ENCODE assay signal across 9 cellular contexts in genomic region chr1:114671011-114671938, GRCh38. TPM values are rescaled to one million over a fixed set of nuclear protein-coding genes. Genes with fewer than 3 reads are reported as not detected.
DNase-seq lines count a peak whose midpoint lies in the region; ATAC-seq and TF ChIP-seq lines count a peak whose summit lies in the region.
"Had no signal": no experiment of that assay in that cellular context is flagged by ENCODE, and none has a peak within 500 bp of the region (broad histone marks: within the 10 kb centered on the region; RNA-seq: fewer than 3 reads in every experiment).

No MANE protein-coding gene starts in this region.

- H3K4me2 ChIP-seq in OCI-LY1 (ENCODE audit: low read length) (no peak overlapping the region), smooth muscle cell (peak overlapping the region; percentile 87)

- peaks cover 10% of the 10 kb centered on the region for H3K4me1 Mint-ChIP-seq in activated CD8-positive, alpha-beta T cell treated with anti-CD3 and anti-CD28 coated beads for 36 hours (ENCODE audit: low read depth)
- H3K4me1 Mint-ChIP-seq in activated CD8-positive, alpha-beta T cell treated with anti-CD3 and anti-CD28 coated beads, Interleukin-2, amount 10 ng/mL, durations not matched to agents 7 days and 5 days (ENCODE audit: low read depth), result peaks cover 13% of the 10 kb centered on the region
- peaks cover 14% of the 10 kb centered on the region for H3K4me1 Mint-ChIP-seq in activated T-cell treated with anti-CD3 and anti-CD28 coated beads, Interleukin-2, amount 50 U/mL, for 24 hours (ENCODE audit: low read depth)

- H3K9me2 ChIP-seq in OCI-LY1 (ENCODE audit: low read depth, low read length), result no peaks in the 10 kb centered on the region

- H2AFZ ChIP-seq in OCI-LY1 (ENCODE audit: low read length) (no peak overlapping the region), smooth muscle cell (ENCODE audit: low read depth) (no peak overlapping the region)

- peaks cover 18% of the 10 kb centered on the region for H3K4me1 ChIP-seq in OCI-LY1 (ENCODE audit: insufficient read depth, low read length, severe bottlenecking)
- peaks cover 5% of the 10 kb centered on the region for H3K4me1 ChIP-seq in endocrine pancreas (ENCODE audit: control insufficient read depth, insufficient read depth, low read length)
- no peaks in the 10 kb centered on the region for H3K4me1 ChIP-seq in smooth muscle cell (ENCODE audit: low read depth)

- H3F3A ChIP-seq in OCI-LY1 (ENCODE audit: insufficient read depth, low read length) (no peaks in the 10 kb centered on the region), smooth muscle cell (ENCODE audit: low read depth) (no peaks in the 10 kb centered on the region)

- H3K9ac ChIP-seq in OCI-LY1 (ENCODE audit: low read length), result no peak overlapping the region
- H3K9ac ChIP-seq in endocrine pancreas (ENCODE audit: control insufficient read depth, insufficient read depth, low read length), result no peak overlapping the region
- no peak overlapping the region for H3K9ac ChIP-seq in smooth muscle cell (ENCODE audit: low read depth)

- intact Hi-C loops in activated CD8-positive, alpha-beta T cell treated with anti-CD3 and anti-CD28 coated beads for 36 hours (cut with micrococcal nuclease), result no loop called here

- no peak overlapping the region for H3K4me3 Mint-ChIP-seq in activated CD8-positive, alpha-beta T cell treated with anti-CD3 and anti-CD28 coated beads for 36 hours
- H3K4me3 Mint-ChIP-seq in activated CD8-positive, alpha-beta T cell treated with anti-CD3 and anti-CD28 coated beads, Interleukin-2, amount 10 ng/mL, durations not matched to agents 7 days and 5 days, result no peak overlapping the region
- no peak overlapping the region for H3K4me3 Mint-ChIP-seq in activated T-cell treated with anti-CD3 and anti-CD28 coated beads, Interleukin-2, amount 50 U/mL, for 24 hours

- H3K36me3 ChIP-seq in OCI-LY1 (ENCODE audit: insufficient read depth, low read length), result no peaks in the 10 kb centered on the region
- no peaks in the 10 kb centered on the region for H3K36me3 ChIP-seq in endocrine pancreas (ENCODE audit: control insufficient read depth, insufficient read depth, low read length)
- no peaks in the 10 kb centered on the region for H3K36me3 ChIP-seq in smooth muscle cell (ENCODE audit: low read depth)

- no peaks in the 10 kb centered on the region for H3K79me2 ChIP-seq in OCI-LY1 (ENCODE audit: insufficient read depth, low read length)
- peaks cover 9% of the 10 kb centered on the region for H3K79me2 ChIP-seq in smooth muscle cell (ENCODE audit: low read depth)

- H3K27me3 Mint-ChIP-seq in activated CD8-positive, alpha-beta T cell treated with anti-CD3 and anti-CD28 coated beads for 36 hours, result peaks cover 7% of the 10 kb centered on the region
- peaks cover 19% of the 10 kb centered on the region for H3K27me3 Mint-ChIP-seq in activated CD8-positive, alpha-beta T cell treated with anti-CD3 and anti-CD28 coated beads, Interleukin-2, amount 10 ng/mL, durations not matched to agents 7 days and 5 days (ENCODE audit: low read depth)
- H3K27me3 Mint-ChIP-seq in activated T-cell treated with anti-CD3 and anti-CD28 coated beads, Interleukin-2, amount 50 U/mL, for 24 hours, result peaks cover 12% of the 10 kb centered on the region

- peak; percentile 55 for TF ChIP-seq CTCF in activated CD8-positive, alpha-beta T cell treated with anti-CD3 and anti-CD28 coated beads for 36 hours (IDR thresholded peaks at IDR 0.05)
- TF ChIP-seq CTCF in OCI-LY1 (IDR thresholded peaks at IDR 0.05; ENCODE audit: low read length), result peak; percentile 52
- TF ChIP-seq CTCF in smooth muscle cell (IDR thresholded peaks at IDR 0.05; ENCODE audit: borderline replicate concordance, insufficient read depth, poor library complexity, severe bottlenecking), result peak; percentile 40

- no peak overlapping the region for H3K27ac Mint-ChIP-seq in activated CD8-positive, alpha-beta T cell treated with anti-CD3 and anti-CD28 coated beads for 36 hours
- H3K27ac Mint-ChIP-seq in activated CD8-positive, alpha-beta T cell treated with anti-CD3 and anti-CD28 coated beads, Interleukin-2, amount 10 ng/mL, durations not matched to agents 7 days and 5 days, result no peak overlapping the region
- no peak overlapping the region for H3K27ac Mint-ChIP-seq in activated T-cell treated with anti-CD3 and anti-CD28 coated beads, Interleukin-2, amount 50 U/mL, for 24 hours

- no peaks in the 10 kb centered on the region for H3K36me3 Mint-ChIP-seq in activated CD8-positive, alpha-beta T cell treated with anti-CD3 and anti-CD28 coated beads for 36 hours (ENCODE audit: low read depth)
- no peaks in the 10 kb centered on the region for H3K36me3 Mint-ChIP-seq in activated CD8-positive, alpha-beta T cell treated with anti-CD3 and anti-CD28 coated beads, Interleukin-2, amount 10 ng/mL, durations not matched to agents 7 days and 5 days (ENCODE audit: low read depth)
- H3K36me3 Mint-ChIP-seq in activated T-cell treated with anti-CD3 and anti-CD28 coated beads, Interleukin-2, amount 50 U/mL, for 24 hours (ENCODE audit: low read depth), result peaks cover 2% of the 10 kb centered on the region

- H3K4me3 ChIP-seq in OCI-LY1 (ENCODE audit: low read depth, low read length, poor library complexity, severe bottlenecking), result no peak overlapping the region
- peak overlapping the region; percentile 26 for H3K4me3 ChIP-seq in endocrine pancreas (ENCODE audit: control insufficient read depth, insufficient read depth, low read length)
- peak overlapping the region; percentile 69 for H3K4me3 ChIP-seq in smooth muscle cell

- ATAC-seq in activated CD8-positive, alpha-beta T cell treated with anti-CD3 and anti-CD28 coated beads for 36 hours, result no peak
- ATAC-seq in activated CD8-positive, alpha-beta T cell treated with anti-CD3 and anti-CD28 coated beads, Interleukin-2, amount 10 ng/mL, durations not matched to agents 7 days and 5 days, result no peak
- no peak for ATAC-seq in HG03175 (IDR thresholded peaks at IDR 0.05; ENCODE audit: unreplicated experiment)

- no peak for DNase-seq in activated CD8-positive, alpha-beta T cell treated with anti-CD3 and anti-CD28 coated beads for 36 hours
- no peak for DNase-seq in activated CD8-positive, alpha-beta T cell treated with anti-CD3 and anti-CD28 coated beads, Interleukin-2, amount 10 ng/mL, durations not matched to agents 7 days and 5 days
- DNase-seq in smooth muscle cell (lab: John Stamatoyannopoulos, UW; ENCODE audit: unreplicated experiment), result no peak
- no peak for DNase-seq in midbrain (lab: John Stamatoyannopoulos, UW)
- no peak for DNase-seq in activated T-cell treated with anti-CD3 and anti-CD28 coated beads, Interleukin-2, amount 50 U/mL, for 24 hours
- DNase-seq: NCI-H2029 treated with DMSO at 0.1 percent for 48 hours had no signal

- no peaks in the 10 kb centered on the region for H4K20me1 ChIP-seq in OCI-LY1 (ENCODE audit: insufficient read depth, low read length)
- no peaks in the 10 kb centered on the region for H4K20me1 ChIP-seq in smooth muscle cell (ENCODE audit: low read depth)

- no peaks in the 10 kb centered on the region for H3K27me3 ChIP-seq in OCI-LY1 (ENCODE audit: insufficient read depth, low read length)
- no peaks in the 10 kb centered on the region for H3K27me3 ChIP-seq in endocrine pancreas (ENCODE audit: control insufficient read depth, insufficient read depth, low read length)
- H3K27me3 ChIP-seq in smooth muscle cell (ENCODE audit: low read depth), result peaks cover 17% of the 10 kb centered on the region

- CTCF ChIA-PET in activated CD8-positive, alpha-beta T cell treated with anti-CD3 and anti-CD28 coated beads for 36 hours (lab: Charles Lee), result interaction anchor here (0.6 to 3.9 kb wide), 10 partner anchors 10 to 337 kb away, joined by 3 to 13 read pairs (median 4); no protein-coding TSS in a partner anchor
- CTCF ChIA-PET in activated CD8-positive, alpha-beta T cell treated with anti-CD3 and anti-CD28 coated beads, Interleukin-2, amount 10 ng/mL, durations not matched to agents 7 days and 5 days (lab: Charles Lee), result interaction anchor here (0.7 to 2.7 kb wide), 11 partner anchors 9 to 694 kb away, joined by 3 to 14 read pairs (median 4); partner anchors contain the start of gene NRAS

- H3K9me3 Mint-ChIP-seq in activated CD8-positive, alpha-beta T cell treated with anti-CD3 and anti-CD28 coated beads for 36 hours, result no peaks in the 10 kb centered on the region
- no peaks in the 10 kb centered on the region for H3K9me3 Mint-ChIP-seq in activated CD8-positive, alpha-beta T cell treated with anti-CD3 and anti-CD28 coated beads, Interleukin-2, amount 10 ng/mL, durations not matched to agents 7 days and 5 days (ENCODE audit: insufficient read depth)
- H3K9me3 Mint-ChIP-seq in activated T-cell treated with anti-CD3 and anti-CD28 coated beads, Interleukin-2, amount 50 U/mL, for 24 hours, result no peaks in the 10 kb centered on the region

- POLR2A ChIA-PET in activated CD8-positive, alpha-beta T cell treated with anti-CD3 and anti-CD28 coated beads for 36 hours (lab: Charles Lee), result no interaction called here
- POLR2A ChIA-PET in activated CD8-positive, alpha-beta T cell treated with anti-CD3 and anti-CD28 coated beads, Interleukin-2, amount 10 ng/mL, durations not matched to agents 7 days and 5 days (lab: Charles Lee), result no interaction called here

- H3K27ac ChIP-seq in OCI-LY1 (ENCODE audit: low read depth, low read length, poor library complexity, severe bottlenecking) (no peak overlapping the region), smooth muscle cell (ENCODE audit: low read depth) (peak overlapping the region; percentile 57)

- 85% methylated on average over 9 of the region's 9 CpGs for WGBS in smooth muscle cell (ENCODE audit: low lambda C conversion rate)

- H3K9me3 ChIP-seq in OCI-LY1 (ENCODE audit: low read length) (no peaks in the 10 kb centered on the region), endocrine pancreas (ENCODE audit: control insufficient read depth, low read length) (no peaks in the 10 kb centered on the region), smooth muscle cell (replicated peaks; ENCODE audit: low read depth) (no peaks in the 10 kb centered on the region)

RNA-seq across cellular contexts. Expression of gene DENND2C, which starts 1.4 kb away (rescaled TPM):
- 1 to 10 TPM in 1 of 2 experiments, under 1 TPM in 1; 0.99 to 1.5 TPM for total RNA-seq in activated CD8-positive, alpha-beta T cell treated with anti-CD3 and anti-CD28 coated beads for 36 hours
- under 1 TPM; 0.34 to 0.40 TPM for total RNA-seq in activated CD8-positive, alpha-beta T cell treated with anti-CD3 and anti-CD28 coated beads, Interleukin-2, amount 10 ng/mL, durations not matched to agents 7 days and 5 days
- total RNA-seq in smooth muscle cell, result 4.1 and 8.6 TPM in 2 replicates
- polyA plus RNA-seq in smooth muscle cell, result 1.4 and 2.9 TPM in 2 replicates

RNA-seq across cellular contexts. Expression of gene AMPD1, which starts 24.1 kb away (rescaled TPM):
- total RNA-seq in activated CD8-positive, alpha-beta T cell treated with anti-CD3 and anti-CD28 coated beads for 36 hours, result not detected
- not detected for total RNA-seq in activated CD8-positive, alpha-beta T cell treated with anti-CD3 and anti-CD28 coated beads, Interleukin-2, amount 10 ng/mL, durations not matched to agents 7 days and 5 days
- not detected in 2 replicates for total RNA-seq in smooth muscle cell
- not detected in 2 replicates for polyA plus RNA-seq in smooth muscle cell

RNA-seq across cellular contexts. Expression of gene NRAS, which starts 45.3 kb away (rescaled TPM):
- 10 to 100 TPM; 49.1 to 49.9 TPM for total RNA-seq in activated CD8-positive, alpha-beta T cell treated with anti-CD3 and anti-CD28 coated beads for 36 hours
- total RNA-seq in activated CD8-positive, alpha-beta T cell treated with anti-CD3 and anti-CD28 coated beads, Interleukin-2, amount 10 ng/mL, durations not matched to agents 7 days and 5 days, result 10 to 100 TPM; 50.3 to 51.7 TPM
- total RNA-seq in smooth muscle cell, result 84.7 and 105 TPM in 2 replicates
- polyA plus RNA-seq in smooth muscle cell, result 31.4 and 37.0 TPM in 2 replicates
